In the genomic region with DNA sequence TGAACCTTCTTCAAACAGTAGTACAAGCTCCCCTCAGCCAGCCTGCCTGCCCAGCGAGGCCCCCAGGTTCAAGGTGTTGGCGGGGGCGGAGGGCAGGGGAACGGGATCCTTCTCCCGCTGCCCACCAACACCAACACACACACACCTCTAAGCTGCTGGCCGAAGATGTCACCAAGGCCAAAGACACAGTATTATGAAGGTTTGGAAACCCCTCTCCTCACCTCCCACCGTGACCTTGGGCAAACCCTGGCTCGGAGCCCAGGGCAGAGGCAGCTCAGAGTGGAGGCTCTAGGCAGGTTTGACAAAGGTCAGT, we compare ENCODE assay signal across 3 cellular contexts.
TF ChIP-seq lines count a peak whose summit lies in the region.

No MANE protein-coding gene starts in this region.

TF ChIP-seq in IMR-90, 13 proteins besides CTCF, POLR2A, EP300 and RAD21:
- TF ChIP-seq MAFK (IDR thresholded peaks at IDR 0.05; ENCODE audit: low read depth, low read length) (no peak), CEBPB (IDR thresholded peaks at IDR 0.05; ENCODE audit: low read depth, low read length) (no peak), NFE2L2 (IDR thresholded peaks at IDR 0.05; ENCODE audit: low read depth, low read length) (no peak), BHLHE40 (IDR thresholded peaks at IDR 0.05; ENCODE audit: low read depth, low read length) (no peak), FOS (IDR thresholded peaks at IDR 0.05; ENCODE audit: low read depth, low read length) (no peak), RCOR1 (IDR thresholded peaks at IDR 0.05; ENCODE audit: insufficient replicate concordance, low read length) (no peak), MXI1 (IDR thresholded peaks at IDR 0.05; ENCODE audit: borderline replicate concordance, low read depth, low read length) (no peak), CHD1 (IDR thresholded peaks at IDR 0.05; ENCODE audit: low read depth, low read length) (no peak), RFX5 (IDR thresholded peaks at IDR 0.05; ENCODE audit: low read depth, low read length) (no peak), MAZ (IDR thresholded peaks at IDR 0.05; ENCODE audit: borderline replicate concordance, low read depth, low read length) (no peak)
- TF ChIP-seq, protein P1, sequence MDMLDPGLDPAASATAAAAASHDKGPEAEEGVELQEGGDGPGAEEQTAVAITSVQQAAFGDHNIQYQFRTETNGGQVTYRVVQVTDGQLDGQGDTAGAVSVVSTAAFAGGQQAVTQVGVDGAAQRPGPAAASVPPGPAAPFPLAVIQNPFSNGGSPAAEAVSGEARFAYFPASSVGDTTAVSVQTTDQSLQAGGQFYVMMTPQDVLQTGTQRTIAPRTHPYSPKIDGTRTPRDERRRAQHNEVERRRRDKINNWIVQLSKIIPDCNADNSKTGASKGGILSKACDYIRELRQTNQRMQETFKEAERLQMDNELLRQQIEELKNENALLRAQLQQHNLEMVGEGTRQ (IDR thresholded peaks at IDR 0.05; ENCODE audit: low read depth, low read length), result no peak
- TF ChIP-seq, protein P2, sequence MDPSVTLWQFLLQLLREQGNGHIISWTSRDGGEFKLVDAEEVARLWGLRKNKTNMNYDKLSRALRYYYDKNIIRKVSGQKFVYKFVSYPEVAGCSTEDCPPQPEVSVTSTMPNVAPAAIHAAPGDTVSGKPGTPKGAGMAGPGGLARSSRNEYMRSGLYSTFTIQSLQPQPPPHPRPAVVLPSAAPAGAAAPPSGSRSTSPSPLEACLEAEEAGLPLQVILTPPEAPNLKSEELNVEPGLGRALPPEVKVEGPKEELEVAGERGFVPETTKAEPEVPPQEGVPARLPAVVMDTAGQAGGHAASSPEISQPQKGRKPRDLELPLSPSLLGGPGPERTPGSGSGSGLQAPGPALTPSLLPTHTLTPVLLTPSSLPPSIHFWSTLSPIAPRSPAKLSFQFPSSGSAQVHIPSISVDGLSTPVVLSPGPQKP (IDR thresholded peaks at IDR 0.05; ENCODE audit: borderline replicate concordance, low read depth, low read length), result no peak

TF ChIP-seq in H1, 55 proteins besides CTCF, POLR2A, EP300 and RAD21:
- no peak for TF ChIP-seq GABPA (IDR thresholded peaks at IDR 0.05; ENCODE audit: borderline replicate concordance, insufficient read depth, low read length)

TF ChIP-seq in GM12891, 5 proteins besides CTCF, POLR2A, EP300 and RAD21:
- TF ChIP-seq POU2F2 (IDR thresholded peaks at IDR 0.05; ENCODE audit: low read depth, low read length) (no peak), PAX5 (IDR thresholded peaks at IDR 0.05; ENCODE audit: insufficient read depth, low read length, severe bottlenecking) (no peak), SPI1 (IDR thresholded peaks at IDR 0.05; ENCODE audit: low read depth, low read length) (no peak), POLR2AphosphoS5 (IDR thresholded peaks at IDR 0.05; ENCODE audit: low read depth, low read length) (no peak), TAF1 (IDR thresholded peaks at IDR 0.05; ENCODE audit: low read depth, low read length) (no peak)
